ENCODE assay signal across 16 cellular contexts in genomic region chr10:102580230-102580629, GRCh38.
DNase-seq lines count a peak whose midpoint lies in the region; ATAC-seq and TF ChIP-seq lines count a peak whose summit lies in the region.
"Had no signal": no experiment of that assay in that cellular context is flagged by ENCODE, and none has a peak within 500 bp of the region (broad histone marks: within the 10 kb centered on the region; RNA-seq: fewer than 3 reads in every experiment).

No MANE protein-coding gene starts in this region.

- intact Hi-C loops in activated CD4-positive, alpha-beta memory T cell treated with anti-CD3 and anti-CD28 coated beads for 36 hours (cut with micrococcal nuclease), result loop anchor here (5.0 kb wide), 2 partner anchors 188 to 353 kb away; partner anchors contain the start of gene ELOVL3
- intact Hi-C loops in PC-9 (cut with micrococcal nuclease; ENCODE audit: unreplicated experiment), result loop anchor here (5.0 to 10.0 kb wide), 3 partner anchors 78 to 415 kb away; partner anchors contain the start of genes ACTR1A, FBXL15 and SUFU

- no peaks in the 10 kb centered on the region for H3K36me3 Mint-ChIP-seq in activated CD4-positive, alpha-beta memory T cell treated with anti-CD3 and anti-CD28 coated beads for 36 hours
- H3K36me3 Mint-ChIP-seq in activated CD4-positive, alpha-beta memory T cell treated with anti-CD3 and anti-CD28 coated beads, Interleukin-2, amount 10 ng/mL, durations not matched to agents 7 days and 5 days (ENCODE audit: low read depth), result no peaks in the 10 kb centered on the region
- H3K36me3 Mint-ChIP-seq in activated CD8-positive, alpha-beta T cell treated with anti-CD3 and anti-CD28 coated beads, Interleukin-2, amount 10 ng/mL, durations not matched to agents 7 days and 5 days (ENCODE audit: low read depth), result no peaks in the 10 kb centered on the region
- peaks cover 0 to 2% of the 10 kb centered on the region in 2 donors for H3K36me3 Mint-ChIP-seq in stimulated activated naive B cell treated with anti-CD40 and anti-IgM and Interleukin-4, amounts not matched to agents 10 μg/mL and 1 μg/mL and 100 μg/mL, for 72 hours
- H3K36me3 Mint-ChIP-seq: IgD-negative memory B cell, natural killer cell had no signal

- BruUV-seq in PC-9 (replicated peaks; lab: Mats Ljungman, UMichigan), result no TSS peak

- H3K4me1 ChIP-seq in PC-9 (replicated peaks; ENCODE audit: insufficient read depth), result no peaks in the 10 kb centered on the region
- H3K4me1 ChIP-seq: A549 had no signal

- no peaks in the 10 kb centered on the region for H4K20me1 ChIP-seq in PC-9 (ENCODE audit: insufficient read depth)

- H3K9me3 Mint-ChIP-seq in activated CD4-positive, alpha-beta memory T cell treated with anti-CD3 and anti-CD28 coated beads for 36 hours, result no peaks in the 10 kb centered on the region
- no peaks in the 10 kb centered on the region for H3K9me3 Mint-ChIP-seq in activated CD4-positive, alpha-beta memory T cell treated with anti-CD3 and anti-CD28 coated beads, Interleukin-2, amount 10 ng/mL, durations not matched to agents 7 days and 5 days
- H3K9me3 Mint-ChIP-seq in activated CD8-positive, alpha-beta T cell treated with anti-CD3 and anti-CD28 coated beads, Interleukin-2, amount 10 ng/mL, durations not matched to agents 7 days and 5 days (ENCODE audit: insufficient read depth), result no peaks in the 10 kb centered on the region
- H3K9me3 Mint-ChIP-seq in stimulated activated naive B cell treated with anti-CD40 and anti-IgM and Interleukin-4, amounts not matched to agents 10 μg/mL and 1 μg/mL and 100 μg/mL, for 72 hours, result no peaks in the 10 kb centered on the region
- H3K9me3 Mint-ChIP-seq: IgD-negative memory B cell, natural killer cell had no signal

- H3K4me1 Mint-ChIP-seq in activated CD4-positive, alpha-beta memory T cell treated with anti-CD3 and anti-CD28 coated beads for 36 hours (ENCODE audit: low read depth), result peaks cover 16% of the 10 kb centered on the region
- H3K4me1 Mint-ChIP-seq in activated CD4-positive, alpha-beta memory T cell treated with anti-CD3 and anti-CD28 coated beads, Interleukin-2, amount 10 ng/mL, durations not matched to agents 7 days and 5 days, result peaks cover 21% of the 10 kb centered on the region
- H3K4me1 Mint-ChIP-seq in activated CD8-positive, alpha-beta T cell treated with anti-CD3 and anti-CD28 coated beads, Interleukin-2, amount 10 ng/mL, durations not matched to agents 7 days and 5 days (ENCODE audit: low read depth), result no peaks in the 10 kb centered on the region
- peaks cover 4 to 14% of the 10 kb centered on the region in 2 donors for H3K4me1 Mint-ChIP-seq in stimulated activated naive B cell treated with anti-CD40 and anti-IgM and Interleukin-4, amounts not matched to agents 10 μg/mL and 1 μg/mL and 100 μg/mL, for 72 hours

- DNase-seq in activated CD4-positive, alpha-beta memory T cell treated with anti-CD3 and anti-CD28 coated beads for 36 hours, result no peak
- no peak for DNase-seq in activated CD4-positive, alpha-beta memory T cell treated with anti-CD3 and anti-CD28 coated beads, Interleukin-2, amount 10 ng/mL, durations not matched to agents 7 days and 5 days
- no peak for DNase-seq in activated CD8-positive, alpha-beta T cell treated with anti-CD3 and anti-CD28 coated beads, Interleukin-2, amount 10 ng/mL, durations not matched to agents 7 days and 5 days
- peak; percentile 41 to 52 for DNase-seq in foreskin fibroblast
- no peak for DNase-seq in stimulated activated naive B cell treated with anti-CD40 and anti-IgM and Interleukin-4, amounts not matched to agents 10 μg/mL and 1 μg/mL and 100 μg/mL, for 72 hours
- DNase-seq in iPS-NIHi7 (ENCODE audit: extremely low spot score), result no peak
- no peak for DNase-seq in NOMO-1 (lab: John Stamatoyannopoulos, UW; ENCODE audit: unreplicated experiment in 2 of 2)
- no peak for DNase-seq in PC-9
- DNase-seq: activated CD4-positive, alpha-beta T cell treated with anti-CD3 and anti-CD28 coated beads for 36 hours; cerebellar nuclear complex; natural killer cell; NCI-H187; small intestine had no signal

- no peak overlapping the region for H3K4me3 Mint-ChIP-seq in activated CD4-positive, alpha-beta memory T cell treated with anti-CD3 and anti-CD28 coated beads for 36 hours
- H3K4me3 Mint-ChIP-seq in activated CD4-positive, alpha-beta memory T cell treated with anti-CD3 and anti-CD28 coated beads, Interleukin-2, amount 10 ng/mL, durations not matched to agents 7 days and 5 days, result no peak overlapping the region
- no peak overlapping the region for H3K4me3 Mint-ChIP-seq in activated CD8-positive, alpha-beta T cell treated with anti-CD3 and anti-CD28 coated beads, Interleukin-2, amount 10 ng/mL, durations not matched to agents 7 days and 5 days
- no peak overlapping the region for H3K4me3 Mint-ChIP-seq in stimulated activated naive B cell treated with anti-CD40 and anti-IgM and Interleukin-4, amounts not matched to agents 10 μg/mL and 1 μg/mL and 100 μg/mL, for 72 hours
- H3K4me3 Mint-ChIP-seq: activated CD4-positive, alpha-beta T cell treated with anti-CD3 and anti-CD28 coated beads for 36 hours; IgD-negative memory B cell; natural killer cell had no signal

- H3K4me3 ChIP-seq in foreskin fibroblast (ENCODE audit: low read depth in 1 of 2, low read length in 2 of 2), result no peak overlapping the region
- no peak overlapping the region for H3K4me3 ChIP-seq in PC-9
- H3K4me3 ChIP-seq: A549 had no signal

- no peaks in the 10 kb centered on the region for H3K27me3 Mint-ChIP-seq in activated CD4-positive, alpha-beta memory T cell treated with anti-CD3 and anti-CD28 coated beads for 36 hours
- no peaks in the 10 kb centered on the region for H3K27me3 Mint-ChIP-seq in activated CD4-positive, alpha-beta memory T cell treated with anti-CD3 and anti-CD28 coated beads, Interleukin-2, amount 10 ng/mL, durations not matched to agents 7 days and 5 days
- H3K27me3 Mint-ChIP-seq in activated CD8-positive, alpha-beta T cell treated with anti-CD3 and anti-CD28 coated beads, Interleukin-2, amount 10 ng/mL, durations not matched to agents 7 days and 5 days (ENCODE audit: low read depth), result no peaks in the 10 kb centered on the region
- no peaks in the 10 kb centered on the region for H3K27me3 Mint-ChIP-seq in stimulated activated naive B cell treated with anti-CD40 and anti-IgM and Interleukin-4, amounts not matched to agents 10 μg/mL and 1 μg/mL and 100 μg/mL, for 72 hours
- H3K27me3 Mint-ChIP-seq: activated CD4-positive, alpha-beta T cell treated with anti-CD3 and anti-CD28 coated beads for 36 hours; IgD-negative memory B cell had no signal

- no peak overlapping the region for H2AFZ ChIP-seq in PC-9

- H3K9me2 ChIP-seq in PC-9 (ENCODE audit: insufficient read depth), result no peaks in the 10 kb centered on the region

- 0 out of 2 replicates have a peak, but pooled peaks cover 4% of the 10 kb centered on the region for H3F3A ChIP-seq in PC-9 (ENCODE audit: insufficient read depth, low read depth)

- H3K27ac Mint-ChIP-seq in activated CD4-positive, alpha-beta memory T cell treated with anti-CD3 and anti-CD28 coated beads for 36 hours, result peak overlapping the region; percentile 40
- H3K27ac Mint-ChIP-seq in activated CD4-positive, alpha-beta memory T cell treated with anti-CD3 and anti-CD28 coated beads, Interleukin-2, amount 10 ng/mL, durations not matched to agents 7 days and 5 days, result no peak overlapping the region
- peak overlapping the region; percentile 2 for H3K27ac Mint-ChIP-seq in activated CD8-positive, alpha-beta T cell treated with anti-CD3 and anti-CD28 coated beads, Interleukin-2, amount 10 ng/mL, durations not matched to agents 7 days and 5 days
- peak overlapping the region; percentile 9 for H3K27ac Mint-ChIP-seq in stimulated activated naive B cell treated with anti-CD40 and anti-IgM and Interleukin-4, amounts not matched to agents 10 μg/mL and 1 μg/mL and 100 μg/mL, for 72 hours
- H3K27ac Mint-ChIP-seq: activated CD4-positive, alpha-beta T cell treated with anti-CD3 and anti-CD28 coated beads for 36 hours had no signal

- H3K9me3 ChIP-seq in PC-9 (ENCODE audit: insufficient read depth, low read depth), result no peaks in the 10 kb centered on the region
- H3K9me3 ChIP-seq: A549 had no signal

- H3K36me3 ChIP-seq in PC-9 (ENCODE audit: low read depth), result no peaks in the 10 kb centered on the region

- H3K27me3 ChIP-seq in PC-9 (ENCODE audit: insufficient read depth, low read depth), result no peaks in the 10 kb centered on the region

- CTCF ChIA-PET in activated CD4-positive, alpha-beta memory T cell treated with anti-CD3 and anti-CD28 coated beads for 36 hours (lab: Charles Lee), result interaction anchor here (1.4 to 6.7 kb wide), 3 partner anchors 32 to 411 kb away, joined by 3 to 139 read pairs (median 13); partner anchors contain the start of genes ACTR1A and SUFU
- CTCF ChIA-PET in activated CD4-positive, alpha-beta memory T cell treated with anti-CD3 and anti-CD28 coated beads, Interleukin-2, amount 10 ng/mL, durations not matched to agents 7 days and 5 days (lab: Charles Lee), result interaction anchor here (1.3 to 4.5 kb wide), 3 partner anchors 75 to 348 kb away, joined by 3 to 120 read pairs (median 3); partner anchors contain the start of genes ACTR1A and SUFU
- CTCF ChIA-PET in activated CD8-positive, alpha-beta T cell treated with anti-CD3 and anti-CD28 coated beads, Interleukin-2, amount 10 ng/mL, durations not matched to agents 7 days and 5 days (lab: Charles Lee), result interaction anchor here (1.5 to 7.7 kb wide), 2 partner anchors 76 to 349 kb away, joined by 4 to 142 read pairs; partner anchors contain the start of genes ACTR1A and SUFU
- CTCF ChIA-PET in PC-9 (lab: Charles Lee), result no interaction called here

- H3K79me2 ChIP-seq in PC-9 (ENCODE audit: low read depth), result no peaks in the 10 kb centered on the region

- POLR2A ChIA-PET in activated CD4-positive, alpha-beta memory T cell treated with anti-CD3 and anti-CD28 coated beads for 36 hours (lab: Charles Lee), result interaction anchor here (0.6 to 2.0 kb wide), 2 partner anchors 75 to 76 kb away, joined by 3 to 5 read pairs; partner anchors contain the start of gene SUFU
- POLR2A ChIA-PET in activated CD4-positive, alpha-beta memory T cell treated with anti-CD3 and anti-CD28 coated beads, Interleukin-2, amount 10 ng/mL, durations not matched to agents 7 days and 5 days (lab: Charles Lee), result no interaction called here
- POLR2A ChIA-PET in activated CD8-positive, alpha-beta T cell treated with anti-CD3 and anti-CD28 coated beads, Interleukin-2, amount 10 ng/mL, durations not matched to agents 7 days and 5 days (lab: Charles Lee), result no interaction called here
- POLR2A ChIA-PET in PC-9 (lab: Charles Lee; ENCODE audit: unreplicated experiment), result no interaction called here

- no peak for TF ChIP-seq CTCF in foreskin fibroblast (IDR thresholded peaks at IDR 0.05; ENCODE audit: low read depth, low read length)
- no peak for TF ChIP-seq CTCF in PC-9 (conservative IDR thresholded peaks at IDR 0.05)

- no peak overlapping the region for H3K4me2 ChIP-seq in PC-9
- H3K4me2 ChIP-seq: A549 had no signal

- H3K27ac ChIP-seq in PC-9, result no peak overlapping the region
- H3K27ac ChIP-seq: A549 had no signal

- no peak for ATAC-seq in activated CD8-positive, alpha-beta T cell treated with anti-CD3 and anti-CD28 coated beads, Interleukin-2, amount 10 ng/mL, durations not matched to agents 7 days and 5 days
- no peak for ATAC-seq in stimulated activated naive B cell treated with anti-CD40 and anti-IgM and Interleukin-4, amounts not matched to agents 10 μg/mL and 1 μg/mL and 100 μg/mL, for 72 hours (replicated peaks)
- ATAC-seq: A549; activated CD4-positive, alpha-beta T cell treated with anti-CD3 and anti-CD28 coated beads for 36 hours; natural killer cell; SK-N-SH treated with all-trans-retinoic acid at 6 μM for 48 hours had no signal

Comparison
In these comparisons a context has a peak if more than half of its experiments do, and no peak if none do; other contexts are left out.
1. DNase-seq: peak in foreskin fibroblast (2 of 2); none in activated CD4-positive, alpha-beta memory T cell treated with anti-CD3 and anti-CD28 coated beads for 36 hours (single experiment), activated CD4-positive, alpha-beta memory T cell treated with anti-CD3 and anti-CD28 coated beads, Interleukin-2, amount 10 ng/mL, durations not matched to agents 7 days and 5 days (single experiment), activated CD8-positive, alpha-beta T cell treated with anti-CD3 and anti-CD28 coated beads, Interleukin-2, amount 10 ng/mL, durations not matched to agents 7 days and 5 days (single experiment), stimulated activated naive B cell treated with anti-CD40 and anti-IgM and Interleukin-4, amounts not matched to agents 10 μg/mL and 1 μg/mL and 100 μg/mL, for 72 hours (single experiment), iPS-NIHi7 (single experiment), NOMO-1 (0 of 2) and PC-9 (0 of 2).